8 cellular contexts compared by ENCODE assay signal in genomic region chr9:132670359-132670815, GRCh38. TPM values are rescaled to one million over a fixed set of nuclear protein-coding genes. Genes with fewer than 3 reads are reported as not detected.
DNase-seq lines count a peak whose midpoint lies in the region; ATAC-seq and TF ChIP-seq lines count a peak whose summit lies in the region.

TSS of gene GTF3C4 (plus strand) at chr9:132670464. CDS start at chr9:132670599, 135 bp downstream.

- peak within 1 kb of the TSS; percentile 93 to 100 (median 96) for H3K27ac Mint-ChIP-seq in CD4-positive, alpha-beta memory T cell
- H3K27ac Mint-ChIP-seq in activated T-helper 2 cell treated with anti-CD3 and anti-CD28 coated beads, Interferon-gamma antibody, Interleukin-2, Interleukin-4, amounts not matched to agents 10 μg/mL and 5 μg/mL and 100 μg/mL, durations not matched to agents 14 hours and 24 hours and 36 hours: peak within 1 kb of the TSS; percentile 83

- peak within 1 kb of the TSS; percentile 96 for H2AFZ ChIP-seq in PC-9
- peak within 1 kb of the TSS; percentile 69 for H2AFZ ChIP-seq in neural cell (ENCODE audit: low read depth, low read length)

- no peaks in the 10 kb centered on the region for H3K9me3 ChIP-seq in CD4-positive, alpha-beta memory T cell (ENCODE audit: control insufficient read depth in 1 of 2, low read length in 2 of 2)
- H3K9me3 ChIP-seq in PC-9 (ENCODE audit: insufficient read depth, low read depth) (no peaks in the 10 kb centered on the region), neural cell (ENCODE audit: low read length) (no peaks in the 10 kb centered on the region), stomach (no peaks in the 10 kb centered on the region)

- intact Hi-C loops in CD4-positive, alpha-beta memory T cell (cut with micrococcal nuclease): loop anchor here (5.0 kb wide), 1 partner anchor 97 kb away; no protein-coding TSS in a partner anchor
- intact Hi-C loops in PC-9 (cut with micrococcal nuclease; ENCODE audit: unreplicated experiment): no loop called here
- intact Hi-C loops in activated T-helper 2 cell treated with anti-CD3 and anti-CD28 coated beads, Interferon-gamma antibody, Interleukin-2, Interleukin-4, amounts not matched to agents 10 μg/mL and 5 μg/mL and 100 μg/mL, durations not matched to agents 14 hours and 24 hours and 36 hours (cut with micrococcal nuclease): loop anchor here (2.0 to 5.0 kb wide), 2 partner anchors 208 to 263 kb away; partner anchors contain the start of genes AK8, SPACA9 and TTF1
- intact Hi-C loops in stomach (cut with DNase I; ENCODE audit: low total_unique reads): no loop called here

- 0 to 1% (median 1%) methylated on average over 10 to 52 of the region's 52 CpGs; no CpG with 5 or more reads in 1 of the 5 donors for WGBS in stomach, 5 donors

- H3K4me2 ChIP-seq in PC-9 (peak within 1 kb of the TSS; percentile 90), neural cell (ENCODE audit: low read length) (peak within 1 kb of the TSS; percentile 61)

- CTCF ChIA-PET in CD4-positive, alpha-beta memory T cell (lab: Charles Lee; ENCODE audit: partially characterized antibody): interaction anchor here (0.6 to 2.2 kb wide), 6 partner anchors 17 to 660 kb away, joined by 3 to 6 read pairs (median 4); partner anchors contain the start of gene MED27
- CTCF ChIA-PET in PC-9 (lab: Charles Lee): interaction anchor here (0.6 to 2.3 kb wide), 4 partner anchors 98 to 300 kb away, joined by 3 to 9 read pairs (median 5); no protein-coding TSS in a partner anchor

- H3K4me1 Mint-ChIP-seq in CD4-positive, alpha-beta memory T cell: peaks cover 40 to 66% (median 47%) of the 10 kb centered on the region in 4 donors
- peaks cover 33% of the 10 kb centered on the region for H3K4me1 Mint-ChIP-seq in activated T-helper 2 cell treated with anti-CD3 and anti-CD28 coated beads, Interferon-gamma antibody, Interleukin-2, Interleukin-4, amounts not matched to agents 10 μg/mL and 5 μg/mL and 100 μg/mL, durations not matched to agents 14 hours and 24 hours and 36 hours (ENCODE audit: low read depth)

- H3K9me2 ChIP-seq in PC-9 (ENCODE audit: insufficient read depth) (no peaks in the 10 kb centered on the region), neural cell (ENCODE audit: insufficient read depth, low read length) (no peaks in the 10 kb centered on the region)

- H3K36me3 ChIP-seq in CD4-positive, alpha-beta memory T cell (ENCODE audit: insufficient read depth, low read length): no peaks in the 10 kb centered on the region
- H3K36me3 ChIP-seq in PC-9 (ENCODE audit: low read depth) (no peaks in the 10 kb centered on the region), neural cell (ENCODE audit: insufficient read depth, low read length) (no peaks in the 10 kb centered on the region), stomach (no peaks in the 10 kb centered on the region)

- no peaks in the 10 kb centered on the region for H3K9me3 Mint-ChIP-seq in CD4-positive, alpha-beta memory T cell
- H3K9me3 Mint-ChIP-seq in activated T-helper 2 cell treated with anti-CD3 and anti-CD28 coated beads, Interferon-gamma antibody, Interleukin-2, Interleukin-4, amounts not matched to agents 10 μg/mL and 5 μg/mL and 100 μg/mL, durations not matched to agents 14 hours and 24 hours and 36 hours: no peaks in the 10 kb centered on the region

- TF ChIP-seq POLR2A in stomach (IDR thresholded peaks at IDR 0.05): no peak

- BruUV-seq in PC-9 (replicated peaks; lab: Mats Ljungman, UMichigan): no TSS peak

- DNase-seq in CD4-positive, alpha-beta memory T cell: peak in 3 of 5 donors; percentile 87 to 89 (median 87)
- DNase-seq in HL-60 (ENCODE audit: low read depth in 1 of 2, low spot score in 1 of 2) (peak; percentile 61 to 84), PC-9 (peak; percentile 63 to 86), fibroblast of the aortic adventitia (ENCODE audit: low read depth) (peak; percentile 75), stomach (peak; percentile 89)
- DNase-seq in activated T-helper 2 cell treated with anti-CD3 and anti-CD28 coated beads, Interferon-gamma antibody, Interleukin-2, Interleukin-4, amounts not matched to agents 10 μg/mL and 5 μg/mL and 100 μg/mL, durations not matched to agents 14 hours and 24 hours and 36 hours (ENCODE audit: low spot score): peak; percentile 81

- peak; percentile 40 for ATAC-seq in GM19463 (IDR thresholded peaks at IDR 0.05; ENCODE audit: unreplicated experiment)

- no peaks in the 10 kb centered on the region for H3K27me3 Mint-ChIP-seq in CD4-positive, alpha-beta memory T cell
- H3K27me3 Mint-ChIP-seq in activated T-helper 2 cell treated with anti-CD3 and anti-CD28 coated beads, Interferon-gamma antibody, Interleukin-2, Interleukin-4, amounts not matched to agents 10 μg/mL and 5 μg/mL and 100 μg/mL, durations not matched to agents 14 hours and 24 hours and 36 hours (ENCODE audit: low read depth): no peaks in the 10 kb centered on the region

- H3K4me3 Mint-ChIP-seq in CD4-positive, alpha-beta memory T cell: peak within 1 kb of the TSS; percentile 88 to 95 (median 90)
- peak within 1 kb of the TSS; percentile 93 for H3K4me3 Mint-ChIP-seq in activated T-helper 2 cell treated with anti-CD3 and anti-CD28 coated beads, Interferon-gamma antibody, Interleukin-2, Interleukin-4, amounts not matched to agents 10 μg/mL and 5 μg/mL and 100 μg/mL, durations not matched to agents 14 hours and 24 hours and 36 hours (ENCODE audit: low read depth)

- H3K27ac ChIP-seq in CD4-positive, alpha-beta memory T cell (ENCODE audit: low read depth, low read length): peak within 1 kb of the TSS; percentile 99
- H3K27ac ChIP-seq in HL-60 (replicated peaks) (peak within 1 kb of the TSS; percentile 97), PC-9 (peak within 1 kb of the TSS; percentile 90), neural cell (ENCODE audit: low read length) (peak within 1 kb of the TSS; percentile 89), stomach (peak within 1 kb of the TSS; percentile 94 to 98 (median 96))

- peak within 1 kb of the TSS; percentile 89 for H3K9ac ChIP-seq in neural cell (ENCODE audit: low read length)

- peaks cover 42% of the 10 kb centered on the region for H3K4me1 ChIP-seq in CD4-positive, alpha-beta memory T cell (ENCODE audit: insufficient read depth, low read length)
- H3K4me1 ChIP-seq in PC-9 (replicated peaks; ENCODE audit: insufficient read depth) (peaks cover 25% of the 10 kb centered on the region), stomach (peaks cover 26 to 61% (median 46%) of the 10 kb centered on the region in 4 donors)

- H3K79me2 ChIP-seq in PC-9 (ENCODE audit: low read depth) (peaks cover 92% of the 10 kb centered on the region), neural cell (replicated peaks; ENCODE audit: insufficient read depth, low read length) (peaks cover 50% of the 10 kb centered on the region)

- peaks cover 12% of the 10 kb centered on the region for H3F3A ChIP-seq in PC-9 (ENCODE audit: insufficient read depth, low read depth)
- H3F3A ChIP-seq in neural cell (ENCODE audit: insufficient read depth, low read length, poor library complexity, severe bottlenecking): no peaks in the 10 kb centered on the region

- H3K36me3 Mint-ChIP-seq in CD4-positive, alpha-beta memory T cell: peaks cover 0 to 17% of the 10 kb centered on the region in 2 donors
- peaks cover 45% of the 10 kb centered on the region for H3K36me3 Mint-ChIP-seq in activated T-helper 2 cell treated with anti-CD3 and anti-CD28 coated beads, Interferon-gamma antibody, Interleukin-2, Interleukin-4, amounts not matched to agents 10 μg/mL and 5 μg/mL and 100 μg/mL, durations not matched to agents 14 hours and 24 hours and 36 hours (ENCODE audit: low read depth)

- H4K20me1 ChIP-seq in PC-9 (ENCODE audit: insufficient read depth) (peaks cover 34% of the 10 kb centered on the region), neural cell (ENCODE audit: insufficient read depth) (no peaks in the 10 kb centered on the region)

- TF ChIP-seq CTCF in HL-60 (IDR thresholded peaks at IDR 0.05; ENCODE audit: insufficient read depth, low read length): no peak
- no peak for TF ChIP-seq CTCF in PC-9 (conservative IDR thresholded peaks at IDR 0.05)
- no peak for TF ChIP-seq CTCF in fibroblast of the aortic adventitia (IDR thresholded peaks at IDR 0.05; ENCODE audit: insufficient read depth, low read length)
- TF ChIP-seq CTCF in neural cell (IDR thresholded peaks at IDR 0.05; ENCODE audit: poor library complexity, severe bottlenecking): no peak
- no peak for TF ChIP-seq CTCF in stomach (IDR thresholded peaks at IDR 0.05)

- no peaks in the 10 kb centered on the region for H3K27me3 ChIP-seq in CD4-positive, alpha-beta memory T cell (ENCODE audit: insufficient read depth, low read length)
- H3K27me3 ChIP-seq in HL-60 (ENCODE audit: insufficient read depth, poor library complexity, severe bottlenecking): no peaks in the 10 kb centered on the region
- H3K27me3 ChIP-seq in PC-9 (ENCODE audit: insufficient read depth, low read depth): no peaks in the 10 kb centered on the region
- no peaks in the 10 kb centered on the region for H3K27me3 ChIP-seq in neural cell (ENCODE audit: insufficient read depth, low read depth, low read length)
- H3K27me3 ChIP-seq in stomach: no peaks in the 10 kb centered on the region

- TF ChIP-seq EP300 in neural cell (conservative IDR thresholded peaks at IDR 0.05; ENCODE audit: poor library complexity, severe bottlenecking): peak; percentile 20
- no peak for TF ChIP-seq EP300 in stomach (IDR thresholded peaks at IDR 0.05)

- no peak for TF ChIP-seq RAD21 in neural cell (conservative IDR thresholded peaks at IDR 0.05)

- peak within 1 kb of the TSS; percentile 88 to 97 for H3K4me3 ChIP-seq in CD4-positive, alpha-beta memory T cell (ENCODE audit: low read length in 2 of 2)
- H3K4me3 ChIP-seq in HL-60 (replicated peaks; ENCODE audit: insufficient read depth, low read length) (peak within 1 kb of the TSS; percentile 97), PC-9 (peak within 1 kb of the TSS; percentile 85), fibroblast of the aortic adventitia (ENCODE audit: low read depth, low read length) (peak within 1 kb of the TSS; percentile 95), neural cell (ENCODE audit: low read length) (peak within 1 kb of the TSS; percentile 69), stomach (peak within 1 kb of the TSS; percentile 74 to 90 (median 84))

- POLR2A ChIA-PET in CD4-positive, alpha-beta memory T cell (lab: Charles Lee; ENCODE audit: partially characterized antibody): interaction anchor here (0.9 to 2.9 kb wide), 15 partner anchors 8 to 1545 kb away, joined by 3 to 38 read pairs (median 5); partner anchors contain the start of genes AK8, GTF3C5, MED22 and NUP214
- POLR2A ChIA-PET in PC-9 (lab: Charles Lee; ENCODE audit: unreplicated experiment): interaction anchor here (0.6 to 1.0 kb wide), 5 partner anchors 10 to 423 kb away, joined by 3 to 10 read pairs (median 4); partner anchors contain the start of gene GTF3C5

RNA-seq across cellular contexts. Expression of gene GTF3C4, which starts in this region (rescaled TPM):
- total RNA-seq in CD4-positive, alpha-beta memory T cell: 10 to 100 TPM; 12.8 to 13.2 TPM
- 1 to 10 TPM; 2.7 to 3.9 TPM for polyA plus RNA-seq in CD4-positive, alpha-beta memory T cell
- total RNA-seq in PC-9 (2021) (24.7 and 26.9 TPM in 2 replicates), fibroblast of the aortic adventitia (ENCODE audit: low replicate concordance) (16.4 and 19.8 TPM in 2 replicates), stomach (10 to 100 TPM; 10.4 to 68.8 (median 13.4) TPM)
- 17.7 and 17.8 TPM in 2 replicates for total RNA-seq in activated T-helper 2 cell treated with anti-CD3 and anti-CD28 coated beads, Interferon-gamma antibody, Interleukin-2, Interleukin-4, amounts not matched to agents 10 μg/mL and 5 μg/mL and 100 μg/mL, durations not matched to agents 14 hours and 24 hours and 36 hours
- polyA plus RNA-seq in neural cell (10.5 and 11.1 TPM in 2 replicates), stomach (1 to 10 TPM; 2.6 to 4.4 (median 2.7) TPM)
- polyA minus RNA-seq in neural cell: 34.1 and 40.3 TPM in 2 replicates

Comparison
In these comparisons a context has a peak if more than half of its experiments do, and no peak if none do; other contexts are left out.
1. Peak in every context shown above with its lines: DNase-seq, ATAC-seq, H3K4me3 ChIP-seq and H3K27ac ChIP-seq.
2. intact Hi-C loops: an anchor here in CD4-positive, alpha-beta memory T cell (5.0 kb wide) and activated T-helper 2 cell treated with anti-CD3 and anti-CD28 coated beads, Interferon-gamma antibody, Interleukin-2, Interleukin-4, amounts not matched to agents 10 μg/mL and 5 μg/mL and 100 μg/mL, durations not matched to agents 14 hours and 24 hours and 36 hours (2.0 to 5.0 kb wide); none called in PC-9 and stomach.